1 cellular context compared by ENCODE assay signal in the genomic region with DNA sequence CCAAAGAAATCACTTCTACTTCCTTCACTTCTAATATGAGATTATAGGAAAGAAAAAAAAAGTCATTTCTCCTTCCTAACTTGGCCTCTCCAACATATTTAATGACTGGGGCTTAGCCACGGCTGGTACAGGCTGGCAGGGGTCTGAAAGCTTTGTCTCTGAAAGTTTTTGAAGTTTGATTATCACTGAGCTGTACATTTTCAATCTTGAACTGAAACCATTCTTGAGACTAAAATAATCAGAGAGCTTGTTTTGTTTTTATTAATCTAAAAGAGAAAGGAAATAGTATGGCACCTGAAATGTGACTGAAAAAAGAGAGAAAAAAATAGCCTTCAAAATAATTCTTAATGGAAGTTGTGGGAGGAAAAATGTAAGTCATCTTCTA.
TF ChIP-seq lines count a peak whose summit lies in the region.

No MANE protein-coding gene starts in this region.

TF ChIP-seq in GM23338, 12 proteins besides CTCF, POLR2A, EP300 and RAD21 (continued from another document):
- no peak for TF ChIP-seq REST (IDR thresholded peaks at IDR 0.05; ENCODE audit: unreplicated experiment)
- no peak for TF ChIP-seq ZNF114 (CRISPR knock-in tag; IDR thresholded peaks at IDR 0.05)
- no peak for TF ChIP-seq NANOG (IDR thresholded peaks at IDR 0.05; ENCODE audit: borderline replicate concordance)
- TF ChIP-seq EZH2phosphoT487 (IDR thresholded peaks at IDR 0.05; ENCODE audit: unreplicated experiment), result no peak
- TF ChIP-seq, protein P1, sequence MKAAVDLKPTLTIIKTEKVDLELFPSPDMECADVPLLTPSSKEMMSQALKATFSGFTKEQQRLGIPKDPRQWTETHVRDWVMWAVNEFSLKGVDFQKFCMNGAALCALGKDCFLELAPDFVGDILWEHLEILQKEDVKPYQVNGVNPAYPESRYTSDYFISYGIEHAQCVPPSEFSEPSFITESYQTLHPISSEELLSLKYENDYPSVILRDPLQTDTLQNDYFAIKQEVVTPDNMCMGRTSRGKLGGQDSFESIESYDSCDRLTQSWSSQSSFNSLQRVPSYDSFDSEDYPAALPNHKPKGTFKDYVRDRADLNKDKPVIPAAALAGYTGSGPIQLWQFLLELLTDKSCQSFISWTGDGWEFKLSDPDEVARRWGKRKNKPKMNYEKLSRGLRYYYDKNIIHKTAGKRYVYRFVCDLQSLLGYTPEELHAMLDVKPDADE (IDR thresholded peaks at IDR 0.05), result no peak
- no peak for TF ChIP-seq CREB1 (CRISPR knock-in tag; IDR thresholded peaks at IDR 0.05; ENCODE audit: low read depth)
- TF ChIP-seq ZNF331 (CRISPR knock-in tag; IDR thresholded peaks at IDR 0.05; ENCODE audit: low read depth), result no peak
- no peak for TF ChIP-seq EZH2 (IDR thresholded peaks at IDR 0.05; ENCODE audit: low read depth, unreplicated experiment)
- TF ChIP-seq JUNB (IDR thresholded peaks at IDR 0.05; ENCODE audit: unreplicated experiment), result no peak
